In genomic region chr2:161121622-161122021, GRCh38 we compare ENCODE assay signal across 16 cellular contexts. TPM values are rescaled to one million over a fixed set of nuclear protein-coding genes. Genes with fewer than 3 reads are reported as not detected.
DNase-seq lines count a peak whose midpoint lies in the region; ATAC-seq, FAIRE-seq and TF ChIP-seq lines count a peak whose summit lies in the region.
"Had no signal": no experiment of that assay in that cellular context is flagged by ENCODE, and none has a peak within 500 bp of the region (broad histone marks: within the 10 kb centered on the region; RNA-seq: fewer than 3 reads in every experiment).

No MANE protein-coding gene starts in this region.

- H3K4me3 Mint-ChIP-seq in activated CD4-positive, alpha-beta T cell treated with anti-CD3 and anti-CD28 coated beads, Interleukin-2, amount 10 ng/mL, durations not matched to agents 24 days and 14 days = no peak overlapping the region
- H3K4me3 Mint-ChIP-seq in osteocyte (ENCODE audit: unreplicated experiment) = no peak overlapping the region

- H3K27ac ChIP-seq in A549 = peak overlapping the region; percentile 74 to 94; a peak in 5 of 6 replicates
- H3K27ac ChIP-seq in Panc1 (ENCODE audit: low read length) = peak overlapping the region; percentile 92; the same call in 1 of the 2 replicates
- H3K27ac ChIP-seq: 22Rv1, BLaER1 had no signal

- no peaks in the 10 kb centered on the region for H3K36me3 Mint-ChIP-seq in activated CD4-positive, alpha-beta T cell treated with anti-CD3 and anti-CD28 coated beads, Interleukin-2, amount 10 ng/mL, durations not matched to agents 24 days and 14 days (ENCODE audit: low read depth)
- no peaks in the 10 kb centered on the region for H3K36me3 Mint-ChIP-seq in osteocyte (ENCODE audit: unreplicated experiment)
- H3K36me3 Mint-ChIP-seq: CD8-positive, alpha-beta memory T cell had no signal

- no peak overlapping the region for H3K27ac Mint-ChIP-seq in activated CD4-positive, alpha-beta T cell treated with anti-CD3 and anti-CD28 coated beads, Interleukin-2, amount 10 ng/mL, durations not matched to agents 24 days and 14 days
- peak overlapping the region; percentile 94 for H3K27ac Mint-ChIP-seq in osteocyte (ENCODE audit: unreplicated experiment)
- H3K27ac Mint-ChIP-seq: CD8-positive, alpha-beta memory T cell had no signal

- intact Hi-C loops in activated CD4-positive, alpha-beta T cell treated with anti-CD3 and anti-CD28 coated beads, Interleukin-2, amount 10 ng/mL, durations not matched to agents 24 days and 14 days (cut with micrococcal nuclease) = no loop called here
- intact Hi-C loops in Panc1 (cut with micrococcal nuclease; ENCODE audit: unreplicated experiment) = no loop called here

- POLR2A ChIA-PET in A549 (lab: Yijun Ruan, JAX) = no interaction called here
- POLR2A ChIA-PET in Panc1 (lab: Charles Lee) = no interaction called here

- no peaks in the 10 kb centered on the region for H3K9me3 Mint-ChIP-seq in activated CD4-positive, alpha-beta T cell treated with anti-CD3 and anti-CD28 coated beads, Interleukin-2, amount 10 ng/mL, durations not matched to agents 24 days and 14 days
- no peaks in the 10 kb centered on the region for H3K9me3 Mint-ChIP-seq in osteocyte (ENCODE audit: unreplicated experiment)
- H3K9me3 Mint-ChIP-seq: CD8-positive, alpha-beta memory T cell had no signal

- peak; percentile 47 for DNase-seq in activated CD4-positive, alpha-beta T cell treated with anti-CD3 and anti-CD28 coated beads, Interleukin-2, amount 10 ng/mL, durations not matched to agents 24 days and 14 days
- DNase-seq in activated CD4-positive, alpha-beta T cell treated with anti-CD3 and anti-CD28 coated beads for 1 hour = no peak
- DNase-seq in A549 (ENCODE audit: low read depth in 1 of 2, low spot score in 1 of 2) (no peak), Panc1 (ENCODE audit: low read depth, low spot score) (no peak), osteocyte (ENCODE audit: extremely low spot score, unreplicated experiment) (no peak), KBM-7 (no peak), erythroblast (lab: John Stamatoyannopoulos, UW) (no peak)
- DNase-seq: AML-193; Caco-2; CD8-positive, alpha-beta memory T cell; DND-41; GF-D8 had no signal

- H3K9me3 ChIP-seq in A549 = no peaks in the 10 kb centered on the region
- H3K9me3 ChIP-seq in Panc1 (ENCODE audit: control insufficient read depth, insufficient read depth, low read depth, low read length) = no peaks in the 10 kb centered on the region
- H3K9me3 ChIP-seq: BLaER1 had no signal

- TF ChIP-seq CTCF in A549 (IDR thresholded peaks at IDR 0.05) = no peak
- no peak for TF ChIP-seq CTCF in Panc1 (IDR thresholded peaks at IDR 0.05)
- TF ChIP-seq CTCF in osteocyte (IDR thresholded peaks at IDR 0.05) = no peak

- H3K4me1 ChIP-seq in A549 (peaks cover 37% of the 10 kb centered on the region), Panc1 (ENCODE audit: control insufficient read depth, insufficient read depth, low read length) (peaks cover 15% of the 10 kb centered on the region)

- TF ChIP-seq POLR2A in A549 (IDR thresholded peaks at IDR 0.05; ENCODE audit: low read length) = no peak
- TF ChIP-seq POLR2A in erythroblast (IDR thresholded peaks at IDR 0.05; ENCODE audit: low read length) = no peak

- H3K36me3 ChIP-seq in Panc1 (ENCODE audit: control insufficient read depth, insufficient read depth, low read length) = no peaks in the 10 kb centered on the region
- H3K36me3 ChIP-seq: BLaER1 had no signal

- no peak for TF ChIP-seq RAD21 in A549 (conservative IDR thresholded peaks at IDR 0.05 in 1 of 2, IDR thresholded peaks at IDR 0.05 in 1 of 2)

- no peak overlapping the region for H3K4me3 ChIP-seq in A549
- no peak overlapping the region for H3K4me3 ChIP-seq in Panc1 (ENCODE audit: low read depth in 2 of 2, low read length in 2 of 2)
- H3K4me3 ChIP-seq: BLaER1 had no signal

- TF ChIP-seq EP300 in A549 (IDR thresholded peaks at IDR 0.05) = no peak

- BruUV-seq in Panc1 (replicated peaks; lab: Mats Ljungman, UMichigan) = no TSS peak

- ATAC-seq in A549 = no peak
- no peak for ATAC-seq in Panc1
- no peak for ATAC-seq in HG02885 (IDR thresholded peaks at IDR 0.05; ENCODE audit: poor library complexity, unreplicated experiment)

- FAIRE-seq in A549 (lab: Jason Lieb, UNC) = no peak
- FAIRE-seq: H54 had no signal

- H3K27me3 ChIP-seq in Panc1 (ENCODE audit: control insufficient read depth, insufficient read depth, low read length) = no peaks in the 10 kb centered on the region
- H3K27me3 ChIP-seq: BLaER1 had no signal

- H3K4me1 Mint-ChIP-seq in activated CD4-positive, alpha-beta T cell treated with anti-CD3 and anti-CD28 coated beads, Interleukin-2, amount 10 ng/mL, durations not matched to agents 24 days and 14 days = peaks cover 20% of the 10 kb centered on the region
- H3K4me1 Mint-ChIP-seq in osteocyte (ENCODE audit: unreplicated experiment) = peaks cover 46% of the 10 kb centered on the region

- H3K4me2 ChIP-seq in A549 = no peak overlapping the region
- H3K4me2 ChIP-seq: BLaER1 had no signal

- 90% methylated on average over 2 of the region's 2 CpGs for WGBS in A549 (ENCODE audit: missing lambda C conversion rate)

- CTCF ChIA-PET in A549 (lab: Yijun Ruan, JAX) (interaction anchor here (1.6 kb wide), 1 partner anchor 13 kb away, joined by 6 read pairs; no protein-coding TSS in a partner anchor), Panc1 (lab: Charles Lee) (no interaction called here)

- in situ Hi-C loops in Panc1 (cut with HindIII; ENCODE audit: low pct_unique_long_range_greater_than_20kb, low sequenced_read_pairs) (no loop called here), KBM-7 (cut with MboI; ENCODE audit: low pct_unique_long_range_greater_than_20kb, low sequenced_read_pairs) (no loop called here)

- H3K27me3 Mint-ChIP-seq in activated CD4-positive, alpha-beta T cell treated with anti-CD3 and anti-CD28 coated beads, Interleukin-2, amount 10 ng/mL, durations not matched to agents 24 days and 14 days = no peaks in the 10 kb centered on the region
- H3K27me3 Mint-ChIP-seq in osteocyte (ENCODE audit: unreplicated experiment) = no peaks in the 10 kb centered on the region
- H3K27me3 Mint-ChIP-seq: CD8-positive, alpha-beta memory T cell had no signal

TF ChIP-seq in A549, 52 proteins besides CTCF, POLR2A, EP300 and RAD21:
- TF ChIP-seq ZSCAN20 (CRISPR knock-in tag; IDR thresholded peaks at IDR 0.05) = no peak
- no peak for TF ChIP-seq HMGXB4 (CRISPR knock-in tag; IDR thresholded peaks at IDR 0.05; ENCODE audit: borderline replicate concordance)
- TF ChIP-seq CEBPB (IDR thresholded peaks at IDR 0.05) = no peak
- TF ChIP-seq KDM1A (IDR thresholded peaks at IDR 0.05; ENCODE audit: low read depth) = no peak
- no peak for TF ChIP-seq ZC3H11A (IDR thresholded peaks at IDR 0.05)
- no peak for TF ChIP-seq HDAC2 (IDR thresholded peaks at IDR 0.05)
- TF ChIP-seq SREBF2 (IDR thresholded peaks at IDR 0.05) = no peak
- no peak for TF ChIP-seq FOXS1 (CRISPR knock-in tag; IDR thresholded peaks at IDR 0.05)
- no peak for TF ChIP-seq NR3C1 (IDR thresholded peaks at IDR 0.05)
- no peak for TF ChIP-seq CHD2 (IDR thresholded peaks at IDR 0.05; ENCODE audit: low read length, partially characterized antibody)
- no peak for TF ChIP-seq SMC3 (IDR thresholded peaks at IDR 0.05)
- no peak for TF ChIP-seq MAZ (IDR thresholded peaks at IDR 0.05; ENCODE audit: borderline replicate concordance, low read depth, low read length)
- TF ChIP-seq NPAS2 (CRISPR knock-in tag; IDR thresholded peaks at IDR 0.05; ENCODE audit: borderline replicate concordance) = no peak
- no peak for TF ChIP-seq JUN (IDR thresholded peaks at IDR 0.05)
- no peak for TF ChIP-seq GATA3 (IDR thresholded peaks at IDR 0.05; ENCODE audit: borderline replicate concordance)
TF ChIP-seq in A549: peak in this region for 0.

RNA-seq across cellular contexts. Expression of gene TANK, which starts 38.6 kb away (rescaled TPM):
- total RNA-seq in activated CD4-positive, alpha-beta T cell treated with anti-CD3 and anti-CD28 coated beads, Interleukin-2, amount 10 ng/mL, durations not matched to agents 24 days and 14 days = 91.2 and 97.2 TPM in 2 replicates
- polyA plus RNA-seq in A549 (2011; rRNA removed) = 75.0 and 76.3 TPM in 2 replicates
- polyA plus RNA-seq in A549 (2012; cell fraction: cytosol; rRNA removed) = 18.7 and 19.6 TPM in 2 replicates
- 8.1 and 15.3 TPM in 2 replicates for polyA plus RNA-seq in A549 (2012; cell fraction: nucleus; rRNA removed)
- 53.9 to 69.8 TPM (median 59.6 TPM) in 3 replicates for polyA plus RNA-seq in A549 (2017; fragmentation: RNase III; extraction: RNeasy Plus Mini Kit Qiagen cat#74134 plus additional on column Dnase treatment)
- polyA minus RNA-seq in A549 (2011; rRNA and poly(A)+ RNA removed) = 25.6 and 30.5 TPM in 2 replicates
- 36.0 TPM for total RNA-seq in Panc1 (2021; ENCODE audit: unreplicated experiment)
- 22.0 TPM for polyA plus RNA-seq in Panc1 (2012; ENCODE audit: insufficient read length)
- 66.4 and 73.8 TPM in 2 replicates for total RNA-seq in osteocyte
